In genomic region chr2:2320486-2321249, GRCh38 we compare ENCODE assay signal across 16 cellular contexts. TPM values are rescaled to one million over a fixed set of nuclear protein-coding genes. Genes with fewer than 3 reads are reported as not detected.
DNase-seq lines count a peak whose midpoint lies in the region; ATAC-seq and TF ChIP-seq lines count a peak whose summit lies in the region.
"Had no signal": no experiment of that assay in that cellular context is flagged by ENCODE, and none has a peak within 500 bp of the region (broad histone marks: within the 10 kb centered on the region; RNA-seq: fewer than 3 reads in every experiment).

No MANE protein-coding gene starts in this region.

- no peaks in the 10 kb centered on the region for H3K27me3 ChIP-seq in colonic mucosa

- H3K27me3 Mint-ChIP-seq in brain (peaks cover 7% of the 10 kb centered on the region), T-helper 17 cell (no peaks in the 10 kb centered on the region)

- H3K4me3 Mint-ChIP-seq in brain (peak overlapping the region; percentile 65 to 88 (median 85)), T-helper 17 cell (no peak overlapping the region)
- H3K4me3 Mint-ChIP-seq: CD4-positive, alpha-beta T cell had no signal

- peak; percentile 29 for DNase-seq in NCI-H2171 treated with DMSO at 0.1 percent for 48 hours (lab: John Stamatoyannopoulos, UW)
- no peak for DNase-seq in NCI-H2171 (lab: John Stamatoyannopoulos, UW)
- peak; percentile 45 for DNase-seq in NCI-H2227 (lab: John Stamatoyannopoulos, UW; ENCODE audit: unreplicated experiment)
- DNase-seq in T-helper 17 cell = no peak
- DNase-seq in colonic mucosa = no peak
- DNase-seq: AML-193; CD4-positive, alpha-beta T cell; KBM-7; NCI-H187; NCI-H510A treated with DMSO at 0.1 percent for 48 hours; NK-92 treated with Interleukin-12 subunit alpha and Interleukin-12 subunit beta, amount 100 ng/mL, for 24 hours; OCI-M1; RPMI8226; SJCRH30 had no signal

- H3K4me1 ChIP-seq in colonic mucosa = no peaks in the 10 kb centered on the region
- H3K4me1 ChIP-seq: SJCRH30 had no signal

- no peaks in the 10 kb centered on the region for H3K36me3 ChIP-seq in colonic mucosa
- H3K36me3 ChIP-seq: SJCRH30 had no signal

- H3K9ac ChIP-seq in colonic mucosa (ENCODE audit: low read depth in 2 of 2, low read length in 2 of 2) = no peak overlapping the region

- H3K9me3 ChIP-seq in T-helper 17 cell (ENCODE audit: control insufficient read depth, low read length, poor library complexity, severe bottlenecking) (no peaks in the 10 kb centered on the region), colonic mucosa (no peaks in the 10 kb centered on the region)
- H3K9me3 ChIP-seq: SJCRH30 had no signal

- H3K4me1 Mint-ChIP-seq in brain (peaks cover 69% of the 10 kb centered on the region), T-helper 17 cell (peaks cover 2% of the 10 kb centered on the region)

- ATAC-seq in T-helper 17 cell (no peak), HG03354 (IDR thresholded peaks at IDR 0.05; ENCODE audit: poor library complexity, severe bottlenecking, unreplicated experiment) (no peak)

- intact Hi-C loops in colonic mucosa (cut with DNase I) = no loop called here

- H3K27ac Mint-ChIP-seq in brain (peak overlapping the region; percentile 41 to 93 (median 87)), T-helper 17 cell (no peak overlapping the region)
- H3K27ac Mint-ChIP-seq: CD4-positive, alpha-beta T cell had no signal

- H3K27ac ChIP-seq in colonic mucosa = no peak overlapping the region
- H3K27ac ChIP-seq: SJCRH30 had no signal

- no peaks in the 10 kb centered on the region for H3K9me3 Mint-ChIP-seq in brain
- H3K9me3 Mint-ChIP-seq: CD4-positive, alpha-beta T cell had no signal

- peaks cover 4% of the 10 kb centered on the region for H3K36me3 Mint-ChIP-seq in brain
- H3K36me3 Mint-ChIP-seq in T-helper 17 cell (ENCODE audit: low read depth) = no peaks in the 10 kb centered on the region

- TF ChIP-seq CTCF in brain (conservative IDR thresholded peaks at IDR 0.05) (no peak), colonic mucosa (IDR thresholded peaks at IDR 0.05) (no peak)

- no peak overlapping the region for H3K4me3 ChIP-seq in colonic mucosa
- H3K4me3 ChIP-seq: SJCRH30 had no signal

RNA-seq across cellular contexts. Expression of gene MYT1L, which starts 10.4 kb away (rescaled TPM):
- 16.3 TPM for polyA plus RNA-seq in brain (ENCODE audit: insufficient read depth, low read depth, low replicate concordance)
- total RNA-seq in T-helper 17 cell (not detected), colonic mucosa (under 1 TPM in 1 of 2 donors, not detected in 1; 0.19 TPM)

Comparison
In these comparisons a context has a peak if more than half of its experiments do, and no peak if none do; other contexts are left out.
1. DNase-seq: peak in NCI-H2171 treated with DMSO at 0.1 percent for 48 hours (single experiment) and NCI-H2227 (single experiment); none in NCI-H2171 (single experiment), T-helper 17 cell (0 of 3) and colonic mucosa (single experiment).